7 cellular contexts compared by ENCODE assay signal in genomic region chr4:32094987-32095386, GRCh38.
"Had no signal": no experiment of that assay in that cellular context is flagged by ENCODE, and none has a peak within 500 bp of the region (broad histone marks: within the 10 kb centered on the region; RNA-seq: fewer than 3 reads in every experiment).

No MANE protein-coding gene starts in this region.

- H3K9me3 ChIP-seq: HAP-1 had no signal

- H3K9ac ChIP-seq: GM23248 had no signal

- H3K36me3 ChIP-seq: HAP-1 had no signal

- H3K27ac ChIP-seq: GM23248 had no signal

- H3K36me3 Mint-ChIP-seq: IgD-negative memory B cell had no signal

- H3K27me3 Mint-ChIP-seq: IgD-negative memory B cell had no signal

- H3K4me3 Mint-ChIP-seq: IgD-negative memory B cell had no signal

- DNase-seq: GM23248, GOT3, H7, KG1 had no signal

- H3K4me1 Mint-ChIP-seq: IgD-negative memory B cell had no signal

- H3K4me1 ChIP-seq: HAP-1 had no signal

- H3K27ac Mint-ChIP-seq: IgD-negative memory B cell had no signal

- FAIRE-seq: HTR-8/SVneo had no signal

- H2AFZ ChIP-seq: GM23248 had no signal

- H3K4me3 ChIP-seq: GM23248, HAP-1 had no signal
